8 cellular contexts compared by ENCODE assay signal in genomic region chr9:122099271-122099869, GRCh38. TPM values are rescaled to one million over a fixed set of nuclear protein-coding genes. Genes with fewer than 3 reads are reported as not detected.
DNase-seq lines count a peak whose midpoint lies in the region; ATAC-seq and TF ChIP-seq lines count a peak whose summit lies in the region.

No MANE protein-coding gene starts in this region.

- DNase-seq in AG04450 (ENCODE audit: low read depth, low spot score) (peak; percentile 32), KBM-7 (peak; percentile 79), RPMI8226 (peak; percentile 91), activated T-helper 1 cell treated with Interleukin-2 at 50 U/mL for 16 hours (ENCODE audit: low read depth) (peak; percentile 58), fibroblast of mammary gland (ENCODE audit: low read depth) (peak; percentile 71), neural progenitor cell (ENCODE audit: low spot score) (peak; percentile 91)
- peak; percentile 68 to 72 for DNase-seq in stimulated activated naive CD8-positive, alpha-beta T cell treated with anti-CD3 and anti-CD28 coated beads, Interleukin-15, amount 100 ng/mL, for 72 hours

- no peaks in the 10 kb centered on the region for H3K4me1 ChIP-seq in neural progenitor cell

- H3K79me2 ChIP-seq in neural progenitor cell (ENCODE audit: low read depth): no peaks in the 10 kb centered on the region

- peaks cover 2% of the 10 kb centered on the region for H3K27me3 ChIP-seq in AG04450 (ENCODE audit: control insufficient read depth, insufficient read depth, low read length)
- H3K27me3 ChIP-seq in neural progenitor cell: peaks cover 37% of the 10 kb centered on the region

- H3K4me3 ChIP-seq in AG04450 (ENCODE audit: low read depth, low read length) (no peak overlapping the region), fibroblast of mammary gland (ENCODE audit: control insufficient read depth, low read depth, low read length) (no peak overlapping the region), neural progenitor cell (no peak overlapping the region)

- H3K4me2 ChIP-seq in neural progenitor cell: no peak overlapping the region

- H4K20me1 ChIP-seq in neural progenitor cell (ENCODE audit: low read depth): no peaks in the 10 kb centered on the region

- H3K9ac ChIP-seq in neural progenitor cell: no peak overlapping the region

- H3F3A ChIP-seq in neural progenitor cell (ENCODE audit: low read depth): peaks cover 5% of the 10 kb centered on the region

- CTCF ChIA-PET in AG04450 (lab: Charles Lee): interaction anchor here (0.5 to 5.8 kb wide), 73 partner anchors 9 to 725 kb away, joined by 3 to 378 read pairs (median 5); partner anchors contain the start of genes MORN5, MRRF, NDUFA8 and RBM18

- H3K36me3 ChIP-seq in neural progenitor cell: no peaks in the 10 kb centered on the region

- H3K4me3 Mint-ChIP-seq in neural progenitor cell: peak overlapping the region; percentile 3
- peak overlapping the region in 1 of 2 donors; percentile 51 for H3K4me3 Mint-ChIP-seq in stimulated activated naive CD8-positive, alpha-beta T cell treated with anti-CD3 and anti-CD28 coated beads, Interleukin-15, amount 100 ng/mL, for 72 hours

- peaks cover 6% of the 10 kb centered on the region for H3K9me3 Mint-ChIP-seq in neural progenitor cell
- H3K9me3 Mint-ChIP-seq in stimulated activated naive CD8-positive, alpha-beta T cell treated with anti-CD3 and anti-CD28 coated beads, Interleukin-15, amount 100 ng/mL, for 72 hours: peaks cover 6 to 9% of the 10 kb centered on the region in 2 donors

- TF ChIP-seq CTCF in AG04450 (IDR thresholded peaks at IDR 0.05; ENCODE audit: low read depth, low read length) (peak; percentile 84), fibroblast of mammary gland (conservative IDR thresholded peaks at IDR 0.05; ENCODE audit: control insufficient read depth, insufficient read depth, low read depth, low read length) (peak; percentile 79), neural progenitor cell (IDR thresholded peaks at IDR 0.05) (peak; percentile 91)

- H3K27ac ChIP-seq in AG04450 (ENCODE audit: low read depth, low read length) (no peak overlapping the region), neural progenitor cell (no peak overlapping the region)

- H3K36me3 Mint-ChIP-seq in neural progenitor cell: no peaks in the 10 kb centered on the region

- no peak overlapping the region for H2AFZ ChIP-seq in neural progenitor cell (replicated peaks)

- POLR2A ChIA-PET in AG04450 (lab: Yijun Ruan, JAX): interaction anchor here (0.9 kb wide), 1 partner anchor 26 kb away, joined by 4 read pairs; no protein-coding TSS in a partner anchor

- peaks cover 18% of the 10 kb centered on the region for H3K27me3 Mint-ChIP-seq in neural progenitor cell (ENCODE audit: insufficient read depth, low read depth)
- peaks cover 7% of the 10 kb centered on the region for H3K27me3 Mint-ChIP-seq in stimulated activated naive CD8-positive, alpha-beta T cell treated with anti-CD3 and anti-CD28 coated beads, Interleukin-15, amount 100 ng/mL, for 72 hours

- H3K4me1 Mint-ChIP-seq in neural progenitor cell: peaks cover 11% of the 10 kb centered on the region
- H3K4me1 Mint-ChIP-seq in stimulated activated naive CD8-positive, alpha-beta T cell treated with anti-CD3 and anti-CD28 coated beads, Interleukin-15, amount 100 ng/mL, for 72 hours: peaks cover 12% of the 10 kb centered on the region

- ATAC-seq in GM19025 (IDR thresholded peaks at IDR 0.05; ENCODE audit: low read depth, unreplicated experiment): peak; percentile 57
- peak; percentile 85 for ATAC-seq in stimulated activated naive CD8-positive, alpha-beta T cell treated with anti-CD3 and anti-CD28 coated beads, Interleukin-15, amount 100 ng/mL, for 72 hours

- peak overlapping the region; percentile 19 for H3K27ac Mint-ChIP-seq in neural progenitor cell
- H3K27ac Mint-ChIP-seq in stimulated activated naive CD8-positive, alpha-beta T cell treated with anti-CD3 and anti-CD28 coated beads, Interleukin-15, amount 100 ng/mL, for 72 hours: peak overlapping the region in 1 of 2 donors; percentile 49

- H3K9me3 ChIP-seq in AG04450 (ENCODE audit: control insufficient read depth, insufficient read depth, low read length): no peaks in the 10 kb centered on the region
- no peaks in the 10 kb centered on the region for H3K9me3 ChIP-seq in neural progenitor cell (ENCODE audit: low read depth)

- in situ Hi-C loops in KBM-7 (cut with MboI; ENCODE audit: low pct_unique_long_range_greater_than_20kb, low sequenced_read_pairs): no loop called here

RNA-seq across cellular contexts. Expression of gene TTLL11, which starts 6.3 kb away (rescaled TPM):
- polyA plus RNA-seq in AG04450 (2011; rRNA removed): 4.6 and 5.4 TPM in 2 replicates
- polyA minus RNA-seq in AG04450 (2011; rRNA and poly(A)+ RNA removed): 5.7 and 6.1 TPM in 2 replicates
- total RNA-seq in neural progenitor cell (ENCODE audit: low replicate concordance): 0.75 and 0.84 TPM in 2 replicates

Comparison
In these comparisons a context has a peak if more than half of its experiments do, and no peak if none do; other contexts are left out.
1. DNase-seq: peak in every context shown above with its lines; median percentile 91 in RPMI8226; 91 in neural progenitor cell; 79 in KBM-7; 71 in fibroblast of mammary gland; 70 in stimulated activated naive CD8-positive, alpha-beta T cell treated with anti-CD3 and anti-CD28 coated beads, Interleukin-15, amount 100 ng/mL, for 72 hours; 58 in activated T-helper 1 cell treated with Interleukin-2 at 50 U/mL for 16 hours; 32 in AG04450.